ENCODE assay signal across 1 cellular context in the genomic region with DNA sequence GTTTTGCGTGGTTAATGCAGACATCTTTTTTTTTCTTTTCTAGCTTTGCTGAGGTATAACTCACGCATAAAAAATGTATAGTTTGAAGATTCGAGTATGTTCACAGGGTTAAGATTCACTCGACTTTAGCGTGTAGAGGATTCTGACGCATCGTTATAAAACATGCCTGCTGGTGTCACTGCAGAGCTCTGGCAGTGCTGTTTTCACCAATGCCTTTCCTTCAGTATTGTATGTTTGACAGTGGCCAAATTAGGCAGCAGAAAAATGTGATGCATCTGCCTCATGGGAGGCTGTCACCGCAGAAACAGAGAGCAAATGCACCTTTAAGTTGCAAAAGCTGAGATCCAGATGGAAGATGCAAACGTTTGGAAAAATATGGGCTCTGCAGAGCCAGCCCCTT.
TF ChIP-seq lines count a peak whose summit lies in the region.

No MANE protein-coding gene starts in this region.

TF ChIP-seq in HepG2, 621 proteins besides CTCF, POLR2A, EP300 and RAD21:
- TF ChIP-seq STAG1 (CRISPR knock-in tag; IDR thresholded peaks at IDR 0.05) (peak; percentile 61), ZNF761 (CRISPR knock-in tag; conservative IDR thresholded peaks at IDR 0.05) (no peak), SAP130 (CRISPR knock-in tag; IDR thresholded peaks at IDR 0.05; ENCODE audit: low read depth) (0 out of 2 replicates have a peak, but pooled peaks have one; percentile 16), SMC3 (IDR thresholded peaks at IDR 0.05; ENCODE audit: low read length) (peak; percentile 69)
